8 cellular contexts compared by ENCODE assay signal in genomic region chr19:47608074-47608907, GRCh38. TPM values are rescaled to one million over a fixed set of nuclear protein-coding genes. Genes with fewer than 3 reads are reported as not detected.
DNase-seq lines count a peak whose midpoint lies in the region; ATAC-seq and TF ChIP-seq lines count a peak whose summit lies in the region.

No MANE protein-coding gene starts in this region.

- no peaks in the 10 kb centered on the region for H3K36me3 ChIP-seq in GM06990 (ENCODE audit: control insufficient read depth, insufficient read depth, low read length)
- H3K36me3 ChIP-seq in HEK293 (ENCODE audit: control insufficient read depth in 2 of 2, insufficient read depth in 1 of 2, low read length in 2 of 2), result peaks cover 5 to 8% of the 10 kb centered on the region in 2 experiments; a peak in 2 of 3 replicates
- H3K36me3 ChIP-seq in ovary, result no peaks in the 10 kb centered on the region
- no peaks in the 10 kb centered on the region for H3K36me3 ChIP-seq in thymus (ENCODE audit: control insufficient read depth, insufficient read depth)

- no peaks in the 10 kb centered on the region for H3K9me3 ChIP-seq in HEK293 (ENCODE audit: control insufficient read depth, insufficient read depth, low read depth, low read length)
- no peaks in the 10 kb centered on the region for H3K9me3 ChIP-seq in ovary
- H3K9me3 ChIP-seq in thymus (ENCODE audit: control insufficient read depth), result no peaks in the 10 kb centered on the region

- intact Hi-C loops in ovary (cut with DNase I), result loop anchor here in 2 of 4 donors (10.0 kb wide), 2 partner anchors 57 to 93 kb away; partner anchors contain the start of gene NAPA (in 2 of the 2)

- H3K27ac Mint-ChIP-seq in activated naive CD4-positive, alpha-beta T cell treated with anti-CD3 and anti-CD28 coated beads, Interleukin-2, amount 50 U/mL, for 72 hours, result peak overlapping the region; percentile 81 to 85
- H3K27ac Mint-ChIP-seq in glutamatergic neuron (ENCODE audit: unreplicated experiment), result peak overlapping the region; percentile 83

- peak; percentile 93 to 94 for ATAC-seq in activated naive CD4-positive, alpha-beta T cell treated with anti-CD3 and anti-CD28 coated beads, Interleukin-2, amount 50 U/mL, for 72 hours

- peak overlapping the region; percentile 86 for H3K4me3 Mint-ChIP-seq in glutamatergic neuron (ENCODE audit: unreplicated experiment)

- peak overlapping the region; percentile 98 for H3K27ac ChIP-seq in HEK293 (ENCODE audit: extremely low read depth, low read depth, low read length)
- peak overlapping the region; percentile 88 to 96 for H3K27ac ChIP-seq in ovary
- H3K27ac ChIP-seq in thymus (ENCODE audit: low read depth), result peak overlapping the region; percentile 95

- no peaks in the 10 kb centered on the region for H3K27me3 ChIP-seq in GM06990 (replicated peaks; ENCODE audit: control insufficient read depth, insufficient read depth, low read length)
- H3K27me3 ChIP-seq in ovary, result no peaks in the 10 kb centered on the region
- peaks cover 2% of the 10 kb centered on the region for H3K27me3 ChIP-seq in thymus (ENCODE audit: control insufficient read depth, insufficient read depth)

- no peaks in the 10 kb centered on the region for H3K27me3 Mint-ChIP-seq in glutamatergic neuron (ENCODE audit: unreplicated experiment)

- TF ChIP-seq EP300 in ovary (IDR thresholded peaks at IDR 0.05), result no peak

- peaks cover 17% of the 10 kb centered on the region for H3K4me1 Mint-ChIP-seq in glutamatergic neuron (ENCODE audit: low read depth, unreplicated experiment)

- TF ChIP-seq CTCF in GM06990 (IDR thresholded peaks at IDR 0.05; ENCODE audit: insufficient read depth, low read length, poor library complexity, severe bottlenecking) (peak; percentile 25), HEK293 (tag by site-specific recombination; IDR thresholded peaks at IDR 0.05) (peak; percentile 54; the same call in 1 of the 2 replicates), glutamatergic neuron (IDR thresholded peaks at IDR 0.05; ENCODE audit: partially characterized antibody, unreplicated experiment) (no peak), ovary (IDR thresholded peaks at IDR 0.05) (peak in 2 of 3 donors; percentile 15 to 19)

- 0 to 1% (median 1%) methylated on average over 86 to 92 of the region's 93 CpGs for WGBS in ovary, 3 donors
- under 1% methylated on average over 93 of the region's 93 CpGs for WGBS in thymus

- peaks cover 0 to 10% of the 10 kb centered on the region in 2 donors for H3K36me3 Mint-ChIP-seq in activated naive CD4-positive, alpha-beta T cell treated with anti-CD3 and anti-CD28 coated beads, Interleukin-2, amount 50 U/mL, for 72 hours
- no peaks in the 10 kb centered on the region for H3K36me3 Mint-ChIP-seq in glutamatergic neuron (ENCODE audit: unreplicated experiment)

- peaks cover 0 to 3% of the 10 kb centered on the region in 2 donors for H3K9me3 Mint-ChIP-seq in activated naive CD4-positive, alpha-beta T cell treated with anti-CD3 and anti-CD28 coated beads, Interleukin-2, amount 50 U/mL, for 72 hours
- peaks cover 6% of the 10 kb centered on the region for H3K9me3 Mint-ChIP-seq in glutamatergic neuron (ENCODE audit: unreplicated experiment)

- TF ChIP-seq POLR2A in ovary (IDR thresholded peaks at IDR 0.05), result peak; percentile 79

- DNase-seq in GM06990 (ENCODE audit: extremely low read depth, insufficient read length) (peak; percentile 97), NAMALWA (ENCODE audit: low spot score) (peak; percentile 96), SK-N-DZ (ENCODE audit: low spot score) (peak; percentile 83), glutamatergic neuron (peak; percentile 96), ovary (peak; percentile 94 to 97 (median 96))
- peak; percentile 97 to 99 for DNase-seq in activated naive CD4-positive, alpha-beta T cell treated with anti-CD3 and anti-CD28 coated beads, Interleukin-2, amount 50 U/mL, for 72 hours (ENCODE audit: low spot score in 2 of 2)

- H3K4me3 ChIP-seq in GM06990 (replicated peaks; ENCODE audit: low read depth, low read length), result peak overlapping the region; percentile 92
- H3K4me3 ChIP-seq in HEK293 (ENCODE audit: low read depth, low read length), result peak overlapping the region; percentile 80
- peak overlapping the region; percentile 79 for H3K4me3 ChIP-seq in ovary
- peak overlapping the region; percentile 97 for H3K4me3 ChIP-seq in thymus (ENCODE audit: low read length)

- POLR2A ChIA-PET in HEK293 (lab: Yijun Ruan, JAX), result interaction anchor here (0.5 to 1.4 kb wide), 5 partner anchors 8 to 1839 kb away, joined by 3 to 6 read pairs (median 4); partner anchors contain the start of genes NAPA and SIX5

- CTCF ChIA-PET in HEK293 (lab: Yijun Ruan, JAX), result interaction anchor here (0.6 to 1.2 kb wide), 2 partner anchors 90 to 172 kb away, joined by 3 to 4 read pairs; no protein-coding TSS in a partner anchor

- peaks cover 8% of the 10 kb centered on the region for H3K4me1 ChIP-seq in HEK293 (ENCODE audit: control insufficient read depth, insufficient read depth, low read length)
- H3K4me1 ChIP-seq in ovary (ENCODE audit: insufficient read depth), result peaks cover 11% of the 10 kb centered on the region
- peaks cover 11% of the 10 kb centered on the region for H3K4me1 ChIP-seq in thymus (ENCODE audit: control insufficient read depth, insufficient read depth, low read length)

TF ChIP-seq in HEK293, 187 proteins besides CTCF, POLR2A, EP300 and RAD21 (continues in another document):
- TF ChIP-seq SALL2 (tag by site-specific recombination; IDR thresholded peaks at IDR 0.05; ENCODE audit: borderline replicate concordance) (no peak), ZNF132 (tag by site-specific recombination; IDR thresholded peaks at IDR 0.05; ENCODE audit: borderline replicate concordance) (no peak), ZXDB (tag by site-specific recombination; IDR thresholded peaks at IDR 0.05) (peak; percentile 89), OSR2 (tag by site-specific recombination; IDR thresholded peaks at IDR 0.05) (no peak), ZNF211 (tag by site-specific recombination; IDR thresholded peaks at IDR 0.05; ENCODE audit: low read depth) (no peak), ZNF394 (tag by site-specific recombination; IDR thresholded peaks at IDR 0.05; ENCODE audit: borderline replicate concordance) (no peak), ZFHX2 (tag by site-specific recombination; conservative IDR thresholded peaks at IDR 0.05) (peak; percentile 65), ZNF623 (tag by site-specific recombination; IDR thresholded peaks at IDR 0.05) (no peak), ZNF776 (tag by site-specific recombination; IDR thresholded peaks at IDR 0.05; ENCODE audit: borderline replicate concordance) (no peak), ZNF433 (tag by site-specific recombination; IDR thresholded peaks at IDR 0.05; ENCODE audit: low read depth) (no peak), ZNF747 (tag by site-specific recombination; IDR thresholded peaks at IDR 0.05) (no peak), ZIC2 (tag by site-specific recombination; IDR thresholded peaks at IDR 0.05) (peak; percentile 95), ZNF404 (tag by site-specific recombination; IDR thresholded peaks at IDR 0.05) (no peak), ZSCAN30 (tag by site-specific recombination; IDR thresholded peaks at IDR 0.05) (0 out of 2 replicates have a peak, but pooled peaks have one; percentile 19), ZNF19 (tag by site-specific recombination; IDR thresholded peaks at IDR 0.05; ENCODE audit: low read depth) (no peak), ZNF121 (tag by site-specific recombination; IDR thresholded peaks at IDR 0.05) (0 out of 2 replicates have a peak, but pooled peaks have one; percentile 10), ZNF707 (tag by site-specific recombination; IDR thresholded peaks at IDR 0.05) (no peak), ZNF473 (tag by site-specific recombination; IDR thresholded peaks at IDR 0.05) (no peak), ZNF677 (tag by site-specific recombination; IDR thresholded peaks at IDR 0.05) (no peak), INSM2 (tag by site-specific recombination; IDR thresholded peaks at IDR 0.05) (no peak), BCL11B (tag by site-specific recombination; IDR thresholded peaks at IDR 0.05; ENCODE audit: low read depth) (peak; percentile 81), SP3 (tag by site-specific recombination; IDR thresholded peaks at IDR 0.05) (peak; percentile 75)

RNA-seq across cellular contexts. Expression of gene BICRA, which starts 0.6 kb away (rescaled TPM):
- polyA plus RNA-seq in SK-N-DZ (2014; cell fraction: cytosol; rRNA removed), result 0.51 and 0.93 TPM in 2 replicates
- polyA plus RNA-seq in SK-N-DZ (2014; cell fraction: nucleus; rRNA removed), result 0.38 and 8.2 TPM in 2 replicates
- total RNA-seq in activated naive CD4-positive, alpha-beta T cell treated with anti-CD3 and anti-CD28 coated beads, Interleukin-2, amount 50 U/mL, for 72 hours, result 10 to 100 TPM; 13.3 to 26.3 TPM
- total RNA-seq in glutamatergic neuron (ENCODE audit: unreplicated experiment) (55.5 TPM), ovary (10 to 100 TPM in 5 of 7 donors, 1 to 10 TPM in 2; 3.7 to 21.7 (median 13.1) TPM)
- polyA plus RNA-seq in ovary (10 to 100 TPM in 1 of 2 donors, 1 to 10 TPM in 1; 8.1 to 10.1 TPM), thymus (8.1 TPM)

RNA-seq across cellular contexts. Expression of gene ZNF541, which starts 35.3 kb away (rescaled TPM):
- 0.05 TPM in 1 of 2 replicates, not detected in the other for polyA plus RNA-seq in SK-N-DZ (2014; cell fraction: cytosol; rRNA removed)
- polyA plus RNA-seq in SK-N-DZ (2014; cell fraction: nucleus; rRNA removed), result not detected in 2 replicates
- total RNA-seq in activated naive CD4-positive, alpha-beta T cell treated with anti-CD3 and anti-CD28 coated beads, Interleukin-2, amount 50 U/mL, for 72 hours, result under 1 TPM; 0.31 to 0.57 TPM
- not detected for total RNA-seq in glutamatergic neuron (ENCODE audit: unreplicated experiment)
- total RNA-seq in ovary, result 1 to 10 TPM in 5 of 7 donors, under 1 TPM in 2; 0.62 to 2.5 (median 1.5) TPM
- 1 to 10 TPM in 1 of 2 donors, under 1 TPM in 1; 0.97 to 1.8 TPM for polyA plus RNA-seq in ovary
- 0.39 TPM for polyA plus RNA-seq in thymus

Comparison
In these comparisons a context has a peak if more than half of its experiments do, and no peak if none do; other contexts are left out.
1. Peak in every context shown above with its lines: DNase-seq, ATAC-seq, H3K4me3 ChIP-seq and H3K27ac ChIP-seq.